ENCODE assay signal across 1 cellular context in the genomic region with DNA sequence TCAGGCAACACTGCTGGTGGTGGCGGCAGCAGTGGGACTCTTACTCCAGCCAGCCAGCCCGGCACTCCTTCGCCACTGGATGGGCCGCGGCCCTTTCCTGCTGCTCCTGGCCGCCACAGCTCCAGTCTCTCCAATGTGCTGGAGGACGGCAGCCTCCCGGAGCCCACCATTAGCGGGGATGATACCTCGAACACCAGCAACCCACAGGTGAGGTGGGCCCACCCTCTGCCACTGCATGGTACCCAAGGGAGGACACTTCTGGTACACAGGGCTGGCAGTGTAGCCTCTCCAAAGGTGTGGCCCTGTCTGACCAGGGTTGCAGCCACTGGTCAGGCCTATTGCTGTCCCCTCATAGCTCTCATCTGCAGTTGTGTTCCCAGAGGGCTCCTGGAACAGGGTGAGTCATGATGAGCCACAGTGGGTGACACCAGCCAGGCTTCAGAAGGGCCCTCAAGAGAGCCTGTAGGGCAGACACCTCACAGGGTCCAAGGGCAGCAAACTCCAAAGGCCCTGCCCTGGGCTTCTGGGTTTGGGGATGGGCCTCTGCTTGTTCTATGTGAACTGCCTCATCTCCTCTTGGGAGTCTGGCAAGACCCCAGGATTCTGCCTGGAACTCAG.
TF ChIP-seq lines count a peak whose summit lies in the region.

No MANE protein-coding gene starts in this region.

TF ChIP-seq in HCT116, 20 proteins besides CTCF, POLR2A, EP300 and RAD21 (continued from another document):
- TF ChIP-seq REST (IDR thresholded peaks at IDR 0.05; ENCODE audit: low read depth) (no peak), POLR2AphosphoS5 (IDR thresholded peaks at IDR 0.05; ENCODE audit: low read depth, low read length) (no peak), CBX3 (IDR thresholded peaks at IDR 0.05; ENCODE audit: low read depth) (no peak), YY1 (IDR thresholded peaks at IDR 0.05; ENCODE audit: extremely low read depth, insufficient replicate concordance, low read depth, low read length) (no peak), CEBPB (IDR thresholded peaks at IDR 0.05; ENCODE audit: low read depth) (no peak), ELF1 (IDR thresholded peaks at IDR 0.05; ENCODE audit: borderline replicate concordance, low read depth) (no peak), JUND (IDR thresholded peaks at IDR 0.05) (no peak), TCF7L2 (IDR thresholded peaks at IDR 0.05; ENCODE audit: borderline replicate concordance, extremely low read depth, insufficient read depth, insufficient read length) (no peak), ZFX (IDR thresholded peaks at IDR 0.05) (no peak), SRF (IDR thresholded peaks at IDR 0.05; ENCODE audit: low read depth) (no peak), FOSL1 (IDR thresholded peaks at IDR 0.05; ENCODE audit: low read depth) (no peak), ATF3 (IDR thresholded peaks at IDR 0.05) (no peak)
- TF ChIP-seq, protein P1, sequence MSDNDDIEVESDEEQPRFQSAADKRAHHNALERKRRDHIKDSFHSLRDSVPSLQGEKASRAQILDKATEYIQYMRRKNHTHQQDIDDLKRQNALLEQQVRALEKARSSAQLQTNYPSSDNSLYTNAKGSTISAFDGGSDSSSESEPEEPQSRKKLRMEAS (IDR thresholded peaks at IDR 0.05): no peak
